ENCODE assay signal across 32 cellular contexts in genomic region chr19:9705836-9706235, GRCh38.
"Had no signal": no experiment of that assay in that cellular context is flagged by ENCODE, and none has a peak within 500 bp of the region (broad histone marks: within the 10 kb centered on the region; RNA-seq: fewer than 3 reads in every experiment).

No MANE protein-coding gene starts in this region.

- H3K4me1 Mint-ChIP-seq: nephron had no signal

- H3K27ac Mint-ChIP-seq: activated naive CD8-positive, alpha-beta T cell; activated T-cell treated with anti-CD3 and anti-CD28 coated beads, Interleukin-2, amount 50 U/mL, for 72 hours; nephron; stimulated activated naive B cell treated with anti-CD40 and anti-IgM and Interleukin-4, amounts not matched to agents 10 μg/mL and 1 μg/mL and 100 μg/mL, for 72 hours had no signal

- H3K36me3 Mint-ChIP-seq: activated naive CD8-positive, alpha-beta T cell had no signal

- ATAC-seq: activated T-cell treated with anti-CD3 and anti-CD28 coated beads, Interleukin-2, amount 50 U/mL, for 72 hours; body of pancreas; right cardiac atrium; stimulated activated naive B cell treated with anti-CD40 and anti-IgM and Interleukin-4, amounts not matched to agents 10 μg/mL and 1 μg/mL and 100 μg/mL, for 72 hours had no signal

- H3K27me3 ChIP-seq: body of pancreas, cardiac muscle cell, colonic mucosa, esophagus squamous epithelium, stomach, thyroid gland, upper lobe of left lung, vagina had no signal

- H3K4me3 Mint-ChIP-seq: activated naive CD8-positive, alpha-beta T cell; activated T-cell treated with anti-CD3 and anti-CD28 coated beads, Interleukin-2, amount 50 U/mL, for 72 hours; nephron; stimulated activated naive B cell treated with anti-CD40 and anti-IgM and Interleukin-4, amounts not matched to agents 10 μg/mL and 1 μg/mL and 100 μg/mL, for 72 hours had no signal

- H3K4me1 ChIP-seq: body of pancreas, colonic mucosa, left ventricle myocardium inferior, stomach, thyroid gland, upper lobe of left lung, vagina had no signal

- H3K9me3 ChIP-seq: colonic mucosa, left ventricle myocardium inferior, thyroid gland, vagina had no signal

- H3K4me3 ChIP-seq: body of pancreas, cardiac muscle cell, colonic mucosa, esophagus squamous epithelium, left ventricle myocardium inferior, lung, stomach, thyroid gland, upper lobe of left lung, vagina had no signal

- H3K36me3 ChIP-seq: cardiac muscle cell, colonic mucosa, esophagus squamous epithelium, left ventricle myocardium inferior, stomach, thyroid gland, upper lobe of left lung, vagina had no signal

- FAIRE-seq: endometrium, frontal cortex had no signal

- H3K27ac ChIP-seq: body of pancreas, cardiac muscle cell, colonic mucosa, epithelial cell of prostate, esophagus squamous epithelium, left ventricle myocardium inferior, stomach, thyroid gland, upper lobe of left lung, vagina had no signal

- DNase-seq: activated CD4-positive, alpha-beta T cell treated with anti-CD3 and anti-CD28 coated beads for 4 hours; activated CD4-positive, alpha-beta T cell treated with anti-CD3 and anti-CD28 coated beads, Interleukin-2, amount 50 U/mL, for 4 hours; activated CD4-positive, CD25-positive, alpha-beta regulatory T cell; activated effector memory CD4-positive, alpha-beta T cell treated with Interleukin-2 at 50 U/mL for 16 hours; activated naive CD4-positive, alpha-beta T cell treated with Interleukin-2 at 50 U/mL for 16 hours; activated T-cell treated with anti-CD3 and anti-CD28 coated beads for 4 hours; activated T-cell treated with anti-CD3 and anti-CD28 coated beads, Interleukin-2, amount 50 U/mL, for 72 hours; anterior cingulate cortex; body of pancreas; cerebellar nuclear complex; colonic mucosa; effector CD8-positive, alpha-beta T cell; esophagus squamous epithelium; kidney glomerular epithelial cell; left ventricle myocardium inferior; posterior cingulate gyrus; right cardiac atrium; stimulated activated CD4-positive, alpha-beta T cell treated with anti-CD3 and anti-CD28 coated beads, Interleukin-15, amount 100 ng/mL, for 24 hours; stimulated activated CD4-positive, alpha-beta T cell treated with anti-CD3 and anti-CD28 coated beads, Interleukin-2, amount 100 ng/mL, for 24 hours; stimulated activated naive B cell treated with anti-CD40 and anti-IgM and Interleukin-4, amounts not matched to agents 10 μg/mL and 1 μg/mL and 100 μg/mL, for 72 hours; stomach; T1000; thyroid gland; upper lobe of left lung had no signal
